In genomic region chr19:36213793-36214387, GRCh38 we compare ENCODE assay signal across 8 cellular contexts.
DNase-seq lines count a peak whose midpoint lies in the region; ATAC-seq lines count a peak whose summit lies in the region.

No MANE protein-coding gene starts in this region.

- peaks cover 5 to 7% of the 10 kb centered on the region in 2 donors for H3K36me3 Mint-ChIP-seq in stimulated activated naive B cell treated with anti-CD40 and anti-IgM and Interleukin-4, amounts not matched to agents 10 μg/mL and 1 μg/mL and 100 μg/mL, for 72 hours

- H3K9me3 ChIP-seq in SK-N-MC (ENCODE audit: low read depth, low read length), result 0 out of 2 replicates have a peak, but pooled peaks cover 4% of the 10 kb centered on the region
- no peaks in the 10 kb centered on the region for H3K9me3 ChIP-seq in iPS DF 6.9 (ENCODE audit: control insufficient read depth, insufficient read depth, low read length)

- no peak overlapping the region for H3K4me3 Mint-ChIP-seq in stimulated activated naive B cell treated with anti-CD40 and anti-IgM and Interleukin-4, amounts not matched to agents 10 μg/mL and 1 μg/mL and 100 μg/mL, for 72 hours

- peak overlapping the region; percentile 100 for H3K4me3 ChIP-seq in SK-N-MC
- H3K4me3 ChIP-seq in iPS DF 6.9 (ENCODE audit: low read length), result peak overlapping the region; percentile 83; the same call in 1 of the 2 replicates

- peaks cover 2% of the 10 kb centered on the region; the same call in 1 of the 2 replicates for H3K4me1 ChIP-seq in iPS DF 6.9 (ENCODE audit: control insufficient read depth, insufficient read depth, low read length)

- no peaks in the 10 kb centered on the region for H3K9me3 Mint-ChIP-seq in stimulated activated naive B cell treated with anti-CD40 and anti-IgM and Interleukin-4, amounts not matched to agents 10 μg/mL and 1 μg/mL and 100 μg/mL, for 72 hours

- no peaks in the 10 kb centered on the region for H3K27me3 ChIP-seq in iPS DF 6.9 (ENCODE audit: control insufficient read depth, insufficient read depth, low read length)

- peak overlapping the region; percentile 100 for H3K9ac ChIP-seq in SK-N-MC (ENCODE audit: insufficient read length)

- no peak overlapping the region for H3K27ac Mint-ChIP-seq in stimulated activated naive B cell treated with anti-CD40 and anti-IgM and Interleukin-4, amounts not matched to agents 10 μg/mL and 1 μg/mL and 100 μg/mL, for 72 hours

- H3K36me3 ChIP-seq in SK-N-MC (ENCODE audit: insufficient read depth, low read length), result peaks cover 27% of the 10 kb centered on the region
- no peaks in the 10 kb centered on the region for H3K36me3 ChIP-seq in iPS DF 6.9 (ENCODE audit: control insufficient read depth, insufficient read depth, low read length)

- no CpG with 5 or more reads among the region's 15 CpGs for WGBS in iPS DF 6.9 (ENCODE audit: insufficient coverage, insufficient read length)

- H3K27ac ChIP-seq in SK-N-MC (0 out of 2 replicates have a peak overlapping the region, but pooled peaks have one; percentile 93), iPS DF 6.9 (ENCODE audit: low read length) (no peak overlapping the region)

- H3K27me3 Mint-ChIP-seq in stimulated activated naive B cell treated with anti-CD40 and anti-IgM and Interleukin-4, amounts not matched to agents 10 μg/mL and 1 μg/mL and 100 μg/mL, for 72 hours, result no peaks in the 10 kb centered on the region

- DNase-seq in activated T-cell treated with anti-CD3 and anti-CD28 coated beads for 4 hours (peak; percentile 13), SK-N-MC (ENCODE audit: low read depth, low spot score) (no peak), iPS DF 6.9 (ENCODE audit: low read depth, low spot score) (no peak), NCI-H1694 treated with DMSO at 0.1 percent for 48 hours (lab: John Stamatoyannopoulos, UW) (no peak), NCI-H1436 (lab: John Stamatoyannopoulos, UW) (no peak)
- no peak for DNase-seq in activated T-cell treated with anti-CD3 and anti-CD28 coated beads, Interleukin-2, amount 50 U/mL, for 1 hour
- peak; percentile 15 for DNase-seq in stimulated activated naive B cell treated with anti-CD40 and anti-IgM and Interleukin-4, amounts not matched to agents 10 μg/mL and 1 μg/mL and 100 μg/mL, for 72 hours

- H3K4me1 Mint-ChIP-seq in stimulated activated naive B cell treated with anti-CD40 and anti-IgM and Interleukin-4, amounts not matched to agents 10 μg/mL and 1 μg/mL and 100 μg/mL, for 72 hours, result peaks cover 5 to 12% of the 10 kb centered on the region in 2 donors

- peak in 1 of 2 donors; percentile 23 for ATAC-seq in stimulated activated naive B cell treated with anti-CD40 and anti-IgM and Interleukin-4, amounts not matched to agents 10 μg/mL and 1 μg/mL and 100 μg/mL, for 72 hours (replicated peaks)
- ATAC-seq in GM18861 (IDR thresholded peaks at IDR 0.05; ENCODE audit: unreplicated experiment), result no peak

Comparison
In these comparisons a context has a peak if more than half of its experiments do, and no peak if none do; other contexts are left out.
1. DNase-seq: peak in activated T-cell treated with anti-CD3 and anti-CD28 coated beads for 4 hours (single experiment) and stimulated activated naive B cell treated with anti-CD40 and anti-IgM and Interleukin-4, amounts not matched to agents 10 μg/mL and 1 μg/mL and 100 μg/mL, for 72 hours (single experiment); none in activated T-cell treated with anti-CD3 and anti-CD28 coated beads, Interleukin-2, amount 50 U/mL, for 1 hour (single experiment), SK-N-MC (single experiment), iPS DF 6.9 (single experiment), NCI-H1694 treated with DMSO at 0.1 percent for 48 hours (single experiment) and NCI-H1436 (single experiment).